ENCODE assay signal across 9 cellular contexts in the genomic region with DNA sequence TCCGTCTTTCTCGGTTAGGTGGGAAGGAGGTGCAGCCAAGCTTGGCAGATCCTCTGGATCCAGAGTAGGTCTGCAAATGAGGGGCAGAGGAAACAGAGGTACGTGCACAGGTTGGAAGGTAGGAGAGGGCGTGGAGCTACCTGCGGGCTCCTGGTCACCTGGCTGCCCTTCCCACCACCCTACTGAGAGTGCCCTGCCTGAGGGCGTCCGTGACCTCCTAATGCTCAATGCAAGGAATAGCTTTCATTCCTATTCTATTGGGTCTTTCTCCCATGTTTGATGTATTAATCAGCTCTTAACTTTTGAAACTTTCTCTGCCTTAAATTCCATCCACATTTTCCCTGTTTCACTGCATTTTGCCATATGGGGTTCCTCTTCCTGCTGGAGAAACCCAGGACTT. TPM values are rescaled to one million over a fixed set of nuclear protein-coding genes. Genes with fewer than 3 reads are reported as not detected.
"Had no signal": no experiment of that assay in that cellular context is flagged by ENCODE, and none has a peak within 500 bp of the region (broad histone marks: within the 10 kb centered on the region; RNA-seq: fewer than 3 reads in every experiment).

No MANE protein-coding gene starts in this region.

- H3K36me3 Mint-ChIP-seq: IgD-negative memory B cell had no signal

- FAIRE-seq: HTR-8/SVneo had no signal

- H3K27ac ChIP-seq: HL-60, KMS-11 had no signal

- H3K4me3 ChIP-seq: K562 had no signal

- H3K9ac ChIP-seq: KMS-11 had no signal

- H3K9me3 Mint-ChIP-seq: IgD-negative memory B cell had no signal

- H3K4me2 ChIP-seq: KMS-11 had no signal

- H3K4me1 Mint-ChIP-seq: IgD-negative memory B cell had no signal

RNA-seq across cellular contexts. Expression of a gene that starts 44.6 kb away (rescaled TPM):
- total RNA-seq: HepG2, HT-29, HT1080, IMR-90, K562 had no signal
- polyA plus RNA-seq: HepG2, IgD-negative memory B cell, IMR-90 had no signal
